ENCODE assay signal across 18 cellular contexts in the genomic region with DNA sequence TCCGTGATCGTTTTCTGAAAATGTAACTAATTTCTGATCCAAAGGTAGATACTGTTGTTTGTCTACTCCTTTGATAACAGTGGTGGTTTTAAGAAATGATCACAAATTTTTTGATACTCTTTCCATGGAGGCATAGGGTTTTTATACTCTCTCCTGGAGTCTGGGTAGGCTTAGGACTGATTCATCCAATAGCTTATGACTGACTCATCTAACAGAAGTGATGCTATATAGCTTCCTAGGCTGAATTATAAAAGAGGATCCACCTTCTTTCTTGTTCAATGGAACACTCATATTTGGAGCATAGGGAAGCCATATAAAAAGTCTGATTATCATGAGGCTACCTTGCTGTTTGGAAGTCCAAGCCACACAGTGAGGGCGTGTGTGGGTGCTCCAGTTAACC.
DNase-seq lines count a peak whose midpoint lies in the region; ATAC-seq, FAIRE-seq and TF ChIP-seq lines count a peak whose summit lies in the region.
"Had no signal": no experiment of that assay in that cellular context is flagged by ENCODE, and none has a peak within 500 bp of the region (broad histone marks: within the 10 kb centered on the region; RNA-seq: fewer than 3 reads in every experiment).

No MANE protein-coding gene starts in this region.

- ATAC-seq in HG03196 (IDR thresholded peaks at IDR 0.05; ENCODE audit: unreplicated experiment) = no peak
- ATAC-seq in GM19023 (IDR thresholded peaks at IDR 0.05; ENCODE audit: unreplicated experiment) = no peak
- no peak for ATAC-seq in HG03378 (IDR thresholded peaks at IDR 0.05; ENCODE audit: unreplicated experiment)
- ATAC-seq: stimulated activated memory B cell treated with anti-CD40 and anti-IgM and Interleukin-4, amounts not matched to agents 10 μg/mL and 1 μg/mL and 100 μg/mL, for 72 hours had no signal

- H2BK15ac ChIP-seq in mesenchymal stem cell (ENCODE audit: low read depth, poor library complexity, severe bottlenecking) = no peak overlapping the region

- H3K27me3 ChIP-seq in bronchial epithelial cell (ENCODE audit: control insufficient read depth, insufficient read depth, low read length) (no peaks in the 10 kb centered on the region), mesenchymal stem cell (ENCODE audit: control insufficient read depth in 1 of 2, insufficient read depth in 1 of 2, low read length in 2 of 2) (no peaks in the 10 kb centered on the region)
- H3K27me3 ChIP-seq: BE2C, neutrophil, right atrium auricular region had no signal

- H3K4me3 ChIP-seq in bronchial epithelial cell (ENCODE audit: low read depth, low read length) = no peak overlapping the region
- H3K4me3 ChIP-seq in mesenchymal stem cell (ENCODE audit: insufficient read depth in 1 of 2, low read depth in 1 of 2, low read length in 2 of 2) = no peak overlapping the region
- H3K4me3 ChIP-seq: right atrium auricular region, thoracic aorta had no signal

- no peak overlapping the region for H3K18ac ChIP-seq in mesenchymal stem cell (ENCODE audit: low read depth in 1 of 2, low read length in 2 of 2)

- H2BK5ac ChIP-seq in mesenchymal stem cell (ENCODE audit: low read depth, low read length, poor library complexity, severe bottlenecking) = no peak overlapping the region

- H3K23ac ChIP-seq in mesenchymal stem cell (ENCODE audit: low read length in 2 of 2) = no peak overlapping the region

- H2BK120ac ChIP-seq in mesenchymal stem cell (ENCODE audit: low read depth, low read length) = no peak overlapping the region

- H2AK5ac ChIP-seq in mesenchymal stem cell (ENCODE audit: low read length, severe bottlenecking) = no peak overlapping the region

- H4K8ac ChIP-seq in mesenchymal stem cell (ENCODE audit: low read length) = no peak overlapping the region

- no peak overlapping the region for H4K91ac ChIP-seq in mesenchymal stem cell (ENCODE audit: low read length)

- H3K36me3 ChIP-seq in bronchial epithelial cell (ENCODE audit: control insufficient read depth, insufficient read depth, low read length) (no peaks in the 10 kb centered on the region), mesenchymal stem cell (ENCODE audit: control insufficient read depth in 1 of 2, insufficient read depth in 2 of 2, low read depth in 1 of 2, low read length in 2 of 2) (no peaks in the 10 kb centered on the region)
- H3K36me3 ChIP-seq: BE2C, neutrophil, right atrium auricular region, thoracic aorta had no signal

- no peak overlapping the region for H3K4me2 ChIP-seq in mesenchymal stem cell (ENCODE audit: low read length, poor library complexity, severe bottlenecking)

- no peak overlapping the region for H2BK12ac ChIP-seq in mesenchymal stem cell (ENCODE audit: low read length in 2 of 2)

- H3K79me1 ChIP-seq in mesenchymal stem cell (replicated peaks; ENCODE audit: low read length, poor library complexity, severe bottlenecking) = no peaks in the 10 kb centered on the region

- H3K27ac ChIP-seq in mesenchymal stem cell (ENCODE audit: low read length, poor library complexity, severe bottlenecking) = no peak overlapping the region
- H3K27ac ChIP-seq: neutrophil, right atrium auricular region, thoracic aorta had no signal

- no peak for TF ChIP-seq CTCF in bronchial epithelial cell (IDR thresholded peaks at IDR 0.05; ENCODE audit: insufficient read depth, low read length, severe bottlenecking)

- H2AFZ ChIP-seq in mesenchymal stem cell (ENCODE audit: low read depth, low read length) = no peak overlapping the region

- H3K9me3 ChIP-seq in mesenchymal stem cell (ENCODE audit: control insufficient read depth, low read length) = peaks cover 3% of the 10 kb centered on the region
- H3K9me3 ChIP-seq: BE2C, Caco-2, neutrophil, right atrium auricular region, thoracic aorta had no signal

- H3K14ac ChIP-seq in mesenchymal stem cell (ENCODE audit: low read length in 2 of 2) = no peak overlapping the region

- H3K4ac ChIP-seq in mesenchymal stem cell (ENCODE audit: low read depth in 1 of 2, low read length in 2 of 2) = no peak overlapping the region

- peaks cover 4% of the 10 kb centered on the region for H3K4me1 ChIP-seq in mesenchymal stem cell (ENCODE audit: control insufficient read depth, insufficient read depth, low read depth, low read length)
- H3K4me1 ChIP-seq: BE2C, Caco-2, right atrium auricular region had no signal

- no peak overlapping the region for H3K9ac ChIP-seq in mesenchymal stem cell (ENCODE audit: low read length)

- peak; percentile 83 for DNase-seq in ELR (ENCODE audit: low read depth)
- peak; percentile 61 for DNase-seq in M059J (ENCODE audit: low read depth)
- DNase-seq in bronchial epithelial cell (ENCODE audit: low read depth) = peak; percentile 69
- DNase-seq in mesenchymal stem cell = peak; percentile 16
- no peak for DNase-seq in NK-92 treated with Interleukin-12 subunit alpha and Interleukin-12 subunit beta, amount 100 ng/mL, for 24 hours (lab: John Stamatoyannopoulos, UW)
- DNase-seq: activated effector memory CD4-positive, alpha-beta T cell treated with anti-CD3 and anti-CD28 coated beads, Interleukin-2, amount 50 U/mL, for 16 hours; BE2C; Caco-2; glutamatergic neuron; NCI-H1436; RPMI8226 had no signal

- FAIRE-seq in bronchial epithelial cell (lab: Jason Lieb, UNC) = no peak

- 89% methylated on average over 3 of the region's 3 CpGs for WGBS in mesenchymal stem cell
